ENCODE assay signal across 24 cellular contexts in the genomic region with DNA sequence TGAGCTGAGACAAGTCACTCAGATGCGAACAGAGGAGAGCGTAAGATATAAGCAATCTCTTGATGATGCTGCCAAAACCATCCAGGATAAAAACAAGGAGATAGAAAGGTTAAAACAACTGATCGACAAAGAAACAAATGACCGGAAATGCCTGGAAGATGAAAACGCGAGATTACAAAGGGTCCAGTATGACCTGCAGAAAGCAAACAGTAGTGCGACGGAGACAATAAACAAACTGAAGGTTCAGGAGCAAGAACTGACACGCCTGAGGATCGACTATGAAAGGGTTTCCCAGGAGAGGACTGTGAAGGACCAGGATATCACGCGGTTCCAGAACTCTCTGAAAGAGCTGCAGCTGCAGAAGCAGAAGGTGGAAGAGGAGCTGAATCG. TPM values are rescaled to one million over a fixed set of nuclear protein-coding genes. Genes with fewer than 3 reads are reported as not detected.
"Had no signal": no experiment of that assay in that cellular context is flagged by ENCODE, and none has a peak within 500 bp of the region (broad histone marks: within the 10 kb centered on the region; RNA-seq: fewer than 3 reads in every experiment).

No MANE protein-coding gene starts in this region.

- H3K36me3 Mint-ChIP-seq: activated CD4-positive, alpha-beta memory T cell treated with anti-CD3 and anti-CD28 coated beads for 36 hours; activated naive CD8-positive, alpha-beta T cell; brain had no signal

- DNase-seq: activated CD4-positive, alpha-beta memory T cell treated with anti-CD3 and anti-CD28 coated beads for 36 hours; activated CD4-positive, alpha-beta T cell treated with anti-CD3 and anti-CD28 coated beads, Interleukin-2, amount 10 ng/mL, durations not matched to agents 7 days and 5 days; activated CD4-positive, CD25-positive, alpha-beta regulatory T cell; activated CD8-positive, alpha-beta memory T cell treated with anti-CD3 and anti-CD28 coated beads for 24 hours; activated gamma-delta T cell; activated naive CD4-positive, alpha-beta T cell treated with anti-CD3 and anti-CD28 coated beads for 36 hours; activated T-cell treated with anti-CD3 and anti-CD28 coated beads, Interleukin-2, amount 50 U/mL, for 4 hours; amygdala; NCI-H1105 treated with DMSO at 0.1 percent for 48 hours; NCI-H1436 treated with DMSO at 0.1 percent for 48 hours; NCI-H187; NCI-H2081; NCI-H2171 treated with DMSO at 0.1 percent for 48 hours; NCI-H345; NCI-H510A; NCI-H526 treated with DMSO at 0.1 percent for 48 hours; PC-3; T-helper 1 cell had no signal

- H3K4me3 Mint-ChIP-seq: activated CD4-positive, alpha-beta memory T cell treated with anti-CD3 and anti-CD28 coated beads for 36 hours; activated CD4-positive, alpha-beta T cell treated with anti-CD3 and anti-CD28 coated beads, Interleukin-2, amount 10 ng/mL, durations not matched to agents 7 days and 5 days; activated naive CD4-positive, alpha-beta T cell treated with anti-CD3 and anti-CD28 coated beads for 36 hours; activated naive CD8-positive, alpha-beta T cell; activated T-cell treated with anti-CD3 and anti-CD28 coated beads, Interleukin-2, amount 50 U/mL, for 4 hours; brain had no signal

- H3K9me3 Mint-ChIP-seq: activated CD4-positive, alpha-beta memory T cell treated with anti-CD3 and anti-CD28 coated beads for 36 hours; activated CD4-positive, alpha-beta T cell treated with anti-CD3 and anti-CD28 coated beads, Interleukin-2, amount 10 ng/mL, durations not matched to agents 7 days and 5 days; activated naive CD4-positive, alpha-beta T cell treated with anti-CD3 and anti-CD28 coated beads for 36 hours; activated T-cell treated with anti-CD3 and anti-CD28 coated beads, Interleukin-2, amount 50 U/mL, for 4 hours; brain had no signal

- H3K4me1 Mint-ChIP-seq: activated CD4-positive, alpha-beta T cell treated with anti-CD3 and anti-CD28 coated beads, Interleukin-2, amount 10 ng/mL, durations not matched to agents 7 days and 5 days; brain had no signal

- ATAC-seq: activated T-cell treated with anti-CD3 and anti-CD28 coated beads, Interleukin-2, amount 50 U/mL, for 4 hours; PC-3; Right ventricle myocardium inferior had no signal

- H3K4me3 ChIP-seq: SK-N-MC had no signal

- H3K27ac ChIP-seq: VCaP had no signal

- H3K27ac Mint-ChIP-seq: activated CD4-positive, alpha-beta memory T cell treated with anti-CD3 and anti-CD28 coated beads for 36 hours; activated CD4-positive, alpha-beta T cell treated with anti-CD3 and anti-CD28 coated beads, Interleukin-2, amount 10 ng/mL, durations not matched to agents 7 days and 5 days; activated naive CD4-positive, alpha-beta T cell treated with anti-CD3 and anti-CD28 coated beads for 36 hours; activated naive CD8-positive, alpha-beta T cell; brain had no signal

RNA-seq across cellular contexts. Expression of a gene that starts 39.1 kb away (rescaled TPM):
- total RNA-seq: T-helper 2 cell treated with Interferon-gamma antibody and Interleukin-4, amounts not matched to agents 100 ng/mL and 5 ng/mL, for 36 hours had no signal
